Comparison of ENCODE assay signal across 9 cellular contexts in genomic region chr12:109833307-109834189, GRCh38. TPM values are rescaled to one million over a fixed set of nuclear protein-coding genes. Genes with fewer than 3 reads are reported as not detected.
A peak's percentile ranks its signal among the peaks of the same experiment; 100 is the strongest.
DNase-seq lines count a peak whose midpoint lies in the region; ATAC-seq, FAIRE-seq and TF ChIP-seq lines count a peak whose summit lies in the region.
"Had no signal": no experiment of that assay in that cellular context is flagged by ENCODE, and none has a peak within 500 bp of the region (broad histone marks: within the 10 kb centered on the region; RNA-seq: fewer than 3 reads in every experiment).

Gene TRPV4 (minus strand): TSS chr12:109833398. CDS start chr12:109814796, 18,602 bp downstream.

- intact Hi-C loops in mucosa of descending colon (cut with DNase I, micrococcal nuclease), result no loop called here

- POLR2A ChIA-PET in A549 (lab: Yijun Ruan, JAX), result interaction anchor here (0.5 kb wide), 1 partner anchor 21 kb away, joined by 3 read pairs; no protein-coding TSS in a partner anchor

- peak within 1 kb of the TSS in 1 of 2 experiments; percentile 59; a peak in 2 of 6 replicates for H3K27ac ChIP-seq in A549

- no peaks in the 10 kb centered on the region for H3K36me3 ChIP-seq in mucosa of descending colon (ENCODE audit: low read depth)

- TF ChIP-seq EP300 in A549 (IDR thresholded peaks at IDR 0.05), result no peak

- peaks cover 31% of the 10 kb centered on the region for H3K4me1 ChIP-seq in A549
- H3K4me1 ChIP-seq in mucosa of descending colon (ENCODE audit: low read depth), result no peaks in the 10 kb centered on the region

- TF ChIP-seq CTCF in A549 (IDR thresholded peaks at IDR 0.05) (no peak), mucosa of descending colon (IDR thresholded peaks at IDR 0.05) (no peak)

- no peak for DNase-seq in A549 (ENCODE audit: low read depth in 1 of 2, low spot score in 1 of 2)
- DNase-seq in NCI-H226, result peak; percentile 33
- DNase-seq in fibroblast of gingiva (ENCODE audit: low read depth), result peak; percentile 34
- DNase-seq in mucosa of descending colon, result no peak
- no peak for DNase-seq in GF-D8 (lab: John Stamatoyannopoulos, UW)
- no peak for DNase-seq in D341Med (ENCODE audit: low spot score)
- no peak for DNase-seq in stimulated activated CD4-positive, alpha-beta T cell treated with anti-CD3 and anti-CD28 coated beads, Interleukin-4, amount 100 ng/mL, for 1 hour
- DNase-seq: activated gamma-delta T cell treated with Interleukin-2 at 50 U/mL for 16 hours had no signal

- H3K9me3 ChIP-seq in A549 (no peaks in the 10 kb centered on the region), mucosa of descending colon (no peaks in the 10 kb centered on the region)

- ATAC-seq in A549, result no peak
- ATAC-seq in mucosa of descending colon, result peak; percentile 42
- no peak for ATAC-seq in GM19455 (IDR thresholded peaks at IDR 0.05; ENCODE audit: unreplicated experiment)

- CTCF ChIA-PET in A549 (lab: Yijun Ruan, JAX), result interaction anchor here (0.9 to 10.8 kb wide), 5 partner anchors 13 to 28 kb away, joined by 3 to 86 read pairs (median 6); no protein-coding TSS in a partner anchor

- no peak for TF ChIP-seq POLR2A in A549 (IDR thresholded peaks at IDR 0.05; ENCODE audit: low read length)

- WGBS in A549 (ENCODE audit: missing lambda C conversion rate), result 85% methylated on average over 24 of the region's 67 CpGs

- peak within 1 kb of the TSS; percentile 29; the same call in 2 of the 3 replicates for H3K4me2 ChIP-seq in A549

- no peak for TF ChIP-seq RAD21 in A549 (conservative IDR thresholded peaks at IDR 0.05 in 1 of 2, IDR thresholded peaks at IDR 0.05 in 1 of 2)

- H3K4me3 ChIP-seq in A549, result no peak within 1 kb of the TSS
- H3K4me3 ChIP-seq in mucosa of descending colon, result no peak within 1 kb of the TSS

- no peak for FAIRE-seq in A549 (lab: Jason Lieb, UNC)

TF ChIP-seq in A549, 52 proteins besides CTCF, POLR2A, EP300 and RAD21:
- TF ChIP-seq ZC3H11A (IDR thresholded peaks at IDR 0.05), result no peak
- TF ChIP-seq RFX5 (IDR thresholded peaks at IDR 0.05), result no peak
- no peak for TF ChIP-seq MYC (IDR thresholded peaks at IDR 0.05; ENCODE audit: borderline replicate concordance, low read length)
- no peak for TF ChIP-seq CHD4 (IDR thresholded peaks at IDR 0.05; ENCODE audit: borderline replicate concordance)
- no peak for TF ChIP-seq EHF (CRISPR knock-in tag; IDR thresholded peaks at IDR 0.05)

RNA-seq across cellular contexts. Expression of gene TRPV4, which starts in this region (rescaled TPM):
- polyA plus RNA-seq in A549 (2011; rRNA removed) (0.37 and 0.52 TPM in 2 replicates), A549 (2017; fragmentation: RNase III; extraction: RNeasy Plus Mini Kit Qiagen cat#74134 plus additional on column Dnase treatment) (0.05 to 0.15 TPM (median 0.09 TPM) in 3 replicates)
- polyA plus RNA-seq in A549 (2012; cell fraction: cytosol; rRNA removed), result 0.15 and 0.26 TPM in 2 replicates
- 0.43 and 0.53 TPM in 2 replicates for polyA plus RNA-seq in A549 (2012; cell fraction: nucleus; rRNA removed)
- 0.88 and 1.2 TPM in 2 replicates for polyA minus RNA-seq in A549 (2011; rRNA and poly(A)+ RNA removed)
- under 1 TPM; 0.43 to 0.92 (median 0.48) TPM for total RNA-seq in mucosa of descending colon

Comparison
In these comparisons a context has a peak if more than half of its experiments do, and no peak if none do; other contexts are left out.
1. Peak in ATAC-seq in mucosa of descending colon; RNA of the gene not detected or under 1 TPM.
2. DNase-seq: peak in NCI-H226 (single experiment) and fibroblast of gingiva (single experiment); none in A549 (0 of 2), mucosa of descending colon (0 of 3), GF-D8 (single experiment), D341Med (single experiment) and stimulated activated CD4-positive, alpha-beta T cell treated with anti-CD3 and anti-CD28 coated beads, Interleukin-4, amount 100 ng/mL, for 1 hour (single experiment).